Comparison of ENCODE assay signal across 8 cellular contexts in the genomic region with DNA sequence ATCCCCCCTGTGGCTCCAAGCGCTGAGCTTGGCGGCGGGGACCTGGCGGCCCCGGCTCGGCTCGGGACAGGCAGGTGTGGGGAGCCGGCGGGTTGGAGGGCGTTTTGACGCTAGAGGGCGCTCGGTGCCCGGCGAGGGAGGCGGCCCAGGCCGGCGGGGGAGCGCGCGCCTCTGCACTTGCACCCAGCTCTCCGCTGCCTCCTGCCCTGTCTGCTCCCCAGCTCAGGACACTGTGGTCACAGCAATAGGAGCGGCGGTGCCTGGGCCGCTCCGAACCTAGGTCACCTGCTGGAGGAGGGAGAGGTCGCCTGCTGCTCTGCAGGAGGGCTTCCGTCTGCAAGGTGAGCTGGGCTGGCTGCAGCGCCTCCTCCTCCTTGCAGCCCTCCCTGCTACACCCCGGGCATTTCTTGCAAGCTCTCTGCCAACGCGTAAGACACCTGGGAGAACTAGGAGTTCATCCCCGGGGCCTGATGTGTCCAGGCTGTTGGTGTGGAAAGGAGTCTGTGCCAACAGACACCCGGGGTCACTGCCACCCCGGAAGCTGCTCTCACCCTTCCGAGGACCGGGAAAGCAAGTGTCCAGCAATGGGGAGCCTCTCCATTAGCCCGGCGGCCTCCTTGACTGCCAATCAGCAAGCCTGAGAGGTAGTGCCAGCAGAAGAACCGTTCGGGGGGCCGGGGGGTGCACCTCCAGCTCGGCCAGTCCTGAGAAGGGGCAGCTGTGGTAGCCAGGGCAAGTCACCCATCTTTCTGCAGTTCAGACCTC.
DNase-seq lines count a peak whose midpoint lies in the region; ATAC-seq and TF ChIP-seq lines count a peak whose summit lies in the region.

No MANE protein-coding gene starts in this region.

- H3K36me3 ChIP-seq in BJ (ENCODE audit: control insufficient read depth, insufficient read depth, low read length) (no peaks in the 10 kb centered on the region), HAP-1 (replicated peaks) (no peaks in the 10 kb centered on the region), RWPE2 (ENCODE audit: low read depth) (no peaks in the 10 kb centered on the region), mesenchymal stem cell (ENCODE audit: control insufficient read depth in 1 of 2, insufficient read depth in 2 of 2, low read depth in 1 of 2, low read length in 2 of 2) (no peaks in the 10 kb centered on the region)

- ATAC-seq in RWPE2 (ENCODE audit: low read depth) = peak; percentile 81
- ATAC-seq in HG03378 (IDR thresholded peaks at IDR 0.05; ENCODE audit: unreplicated experiment) = no peak

- 22% methylated on average over 40 of the region's 43 CpGs for WGBS in mesenchymal stem cell

- H3K4me3 ChIP-seq in BJ (ENCODE audit: low read depth, low read length) (no peak overlapping the region), HAP-1 (no peak overlapping the region), RWPE2 (ENCODE audit: severe bottlenecking) (no peak overlapping the region), mesenchymal stem cell (ENCODE audit: insufficient read depth in 1 of 2, low read depth in 1 of 2, low read length in 2 of 2) (peak overlapping the region in 1 of 2 experiments; percentile 20)

- no peak overlapping the region for H3K27ac ChIP-seq in RWPE2 (ENCODE audit: poor library complexity, severe bottlenecking)
- no peak overlapping the region for H3K27ac ChIP-seq in mesenchymal stem cell (ENCODE audit: low read length, poor library complexity, severe bottlenecking)

- no peak overlapping the region for H2BK15ac ChIP-seq in mesenchymal stem cell (ENCODE audit: low read depth, poor library complexity, severe bottlenecking)

- CTCF ChIA-PET in BJ (lab: Yijun Ruan, JAX) = interaction anchor here (0.7 to 2.1 kb wide), 4 partner anchors 9 to 17 kb away, joined by 3 to 8 read pairs (median 4); no protein-coding TSS in a partner anchor

- no peak for DNase-seq in BJ (ENCODE audit: low read depth)
- peak; percentile 5 to 77 for DNase-seq in HAP-1 (ENCODE audit: low spot score in 2 of 2)
- no peak for DNase-seq in RWPE2 (ENCODE audit: low spot score)
- peak; percentile 88 for DNase-seq in ecto neural progenitor cell (ENCODE audit: low spot score)
- DNase-seq in mesenchymal stem cell = no peak
- DNase-seq in type B pancreatic cell (ENCODE audit: extremely low spot score, unreplicated experiment) = peak; percentile 85
- no peak for DNase-seq in cortex of kidney (lab: John Stamatoyannopoulos, UW)

- H3K9me3 ChIP-seq in HAP-1 (no peaks in the 10 kb centered on the region), RWPE2 (ENCODE audit: severe bottlenecking) (peaks cover 3% of the 10 kb centered on the region), mesenchymal stem cell (ENCODE audit: control insufficient read depth, low read length) (no peaks in the 10 kb centered on the region)

- no peaks in the 10 kb centered on the region for H3K36me3 Mint-ChIP-seq in type B pancreatic cell

- no peak overlapping the region for H3K9ac ChIP-seq in mesenchymal stem cell (ENCODE audit: low read length)

- no peak overlapping the region for H3K18ac ChIP-seq in mesenchymal stem cell (ENCODE audit: low read depth in 1 of 2, low read length in 2 of 2)

- H4K8ac ChIP-seq in mesenchymal stem cell (ENCODE audit: low read length) = no peak overlapping the region

- H3K4me1 Mint-ChIP-seq in type B pancreatic cell (ENCODE audit: unreplicated experiment) = peaks cover 7% of the 10 kb centered on the region

- no peak overlapping the region for H3K27ac Mint-ChIP-seq in type B pancreatic cell

- in situ Hi-C loops in HAP-1 (cut with MboI; ENCODE audit: low sequenced_read_pairs) = no loop called here

- H3K14ac ChIP-seq in mesenchymal stem cell (ENCODE audit: low read length in 2 of 2) = no peak overlapping the region

- no peaks in the 10 kb centered on the region for H3K27me3 ChIP-seq in BJ (ENCODE audit: control insufficient read depth, insufficient read depth, low read length)
- H3K27me3 ChIP-seq in HAP-1 (ENCODE audit: low read depth) = no peaks in the 10 kb centered on the region
- H3K27me3 ChIP-seq in RWPE2 (ENCODE audit: insufficient read depth, poor library complexity, severe bottlenecking) = no peaks in the 10 kb centered on the region
- peaks cover 7 to 49% of the 10 kb centered on the region in 2 experiments for H3K27me3 ChIP-seq in mesenchymal stem cell (ENCODE audit: control insufficient read depth in 1 of 2, insufficient read depth in 1 of 2, low read length in 2 of 2)

- no peak overlapping the region for H4K91ac ChIP-seq in mesenchymal stem cell (ENCODE audit: low read length)

- H3K4me3 Mint-ChIP-seq in type B pancreatic cell = no peak overlapping the region

- no peak overlapping the region for H2BK120ac ChIP-seq in mesenchymal stem cell (ENCODE audit: low read depth, low read length)

- H3K4ac ChIP-seq in mesenchymal stem cell (ENCODE audit: low read depth in 1 of 2, low read length in 2 of 2) = no peak overlapping the region

- H2AK5ac ChIP-seq in mesenchymal stem cell (ENCODE audit: low read length, severe bottlenecking) = no peak overlapping the region

- peaks cover 10% of the 10 kb centered on the region for H3K9me3 Mint-ChIP-seq in type B pancreatic cell

- peaks cover 33% of the 10 kb centered on the region for H3K27me3 Mint-ChIP-seq in type B pancreatic cell

- H2BK12ac ChIP-seq in mesenchymal stem cell (ENCODE audit: low read length in 2 of 2) = no peak overlapping the region

- H3K4me1 ChIP-seq in HAP-1 (no peaks in the 10 kb centered on the region), RWPE2 (ENCODE audit: insufficient read depth, poor library complexity, severe bottlenecking) (no peaks in the 10 kb centered on the region), mesenchymal stem cell (ENCODE audit: control insufficient read depth, insufficient read depth, low read depth, low read length) (peaks cover 6% of the 10 kb centered on the region)

- no peak overlapping the region for H3K23ac ChIP-seq in mesenchymal stem cell (ENCODE audit: low read length in 2 of 2)

- TF ChIP-seq CTCF in BJ (IDR thresholded peaks at IDR 0.05; ENCODE audit: insufficient read depth, low read depth, low read length) = peak; percentile 50
- peak; percentile 75 for TF ChIP-seq CTCF in RWPE2 (IDR thresholded peaks at IDR 0.05; ENCODE audit: poor library complexity, severe bottlenecking)
- peak; percentile 95 for TF ChIP-seq CTCF in type B pancreatic cell (conservative IDR thresholded peaks at IDR 0.05)

- POLR2A ChIA-PET in BJ (lab: Charles Lee) = no interaction called here

- no peak overlapping the region for H2BK5ac ChIP-seq in mesenchymal stem cell (ENCODE audit: low read depth, low read length, poor library complexity, severe bottlenecking)

- no peak overlapping the region for H2AFZ ChIP-seq in mesenchymal stem cell (ENCODE audit: low read depth, low read length)

- H3K79me1 ChIP-seq in mesenchymal stem cell (replicated peaks; ENCODE audit: low read length, poor library complexity, severe bottlenecking) = no peaks in the 10 kb centered on the region

- H3K4me2 ChIP-seq in mesenchymal stem cell (ENCODE audit: low read length, poor library complexity, severe bottlenecking) = peak overlapping the region; percentile 60

Comparison
In these comparisons a context has a peak if more than half of its experiments do, and no peak if none do; other contexts are left out.
1. DNase-seq: peak in HAP-1 (2 of 2), ecto neural progenitor cell (single experiment) and type B pancreatic cell (single experiment); none in BJ (single experiment), RWPE2 (single experiment), mesenchymal stem cell (single experiment) and cortex of kidney (single experiment).
2. Peak in every context shown above with its lines, with median percentiles within 50 percentile points of each other: CTCF ChIP-seq.